16 cellular contexts compared by ENCODE assay signal in genomic region chr10:72146559-72147323, GRCh38. TPM values are rescaled to one million over a fixed set of nuclear protein-coding genes. Genes with fewer than 3 reads are reported as not detected.
DNase-seq lines count a peak whose midpoint lies in the region.
"Had no signal": no experiment of that assay in that cellular context is flagged by ENCODE, and none has a peak within 500 bp of the region (broad histone marks: within the 10 kb centered on the region; RNA-seq: fewer than 3 reads in every experiment).

No MANE protein-coding gene starts in this region.

- in situ Hi-C loops in ACHN (cut with HindIII; ENCODE audit: low pct_ligation_motif_present, low pct_unique_long_range_greater_than_20kb, low sequenced_read_pairs) = no loop called here

- DNase-seq in ACHN = peak; percentile 11
- no peak for DNase-seq in activated effector memory CD4-positive, alpha-beta T cell treated with anti-CD3 and anti-CD28 coated beads, Interleukin-2, amount 50 U/mL, for 16 hours
- DNase-seq in midbrain (lab: John Stamatoyannopoulos, UW) = no peak
- DNase-seq in HT-29 (ENCODE audit: low spot score) = no peak
- DNase-seq in NCI-H748 (lab: John Stamatoyannopoulos, UW; ENCODE audit: unreplicated experiment) = no peak
- DNase-seq: activated CD4-positive, alpha-beta memory T cell treated with anti-CD3 and anti-CD28 coated beads for 36 hours; gastrocnemius medialis; GOT3; hippocampal formation; NCI-H1436; occipital lobe had no signal

- H3K27ac ChIP-seq in HUES64 (ENCODE audit: low read depth, low read length) (peak overlapping the region; percentile 39; the same call in 1 of the 2 replicates), ectodermal cell (ENCODE audit: insufficient read depth, low read depth, low read length, poor library complexity, severe bottlenecking) (peak overlapping the region; percentile 20), mesodermal cell (ENCODE audit: low read depth, low read length, severe bottlenecking) (peak overlapping the region; percentile 1)
- H3K27ac ChIP-seq: gastrocnemius medialis, SK-N-MC had no signal

- H3K4me3 ChIP-seq in HUES64 (ENCODE audit: low read length) (no peak overlapping the region), ectodermal cell (ENCODE audit: insufficient read depth, low read depth, low read length) (no peak overlapping the region), mesodermal cell (ENCODE audit: extremely low read depth, insufficient read depth, low read length, poor library complexity, severe bottlenecking) (no peak overlapping the region)
- H3K4me3 ChIP-seq: gastrocnemius medialis, SK-N-MC had no signal

- H3K36me3 ChIP-seq in HUES64 (ENCODE audit: insufficient read depth, low read length) (no peaks in the 10 kb centered on the region), ectodermal cell (ENCODE audit: control insufficient read depth, insufficient read depth, low read length) (no peaks in the 10 kb centered on the region), mesodermal cell (ENCODE audit: control insufficient read depth, insufficient read depth, low read length) (no peaks in the 10 kb centered on the region)
- H3K36me3 ChIP-seq: gastrocnemius medialis had no signal

- H3K4me1 ChIP-seq in HUES64 (ENCODE audit: insufficient read depth, low read length) (peaks cover 23% of the 10 kb centered on the region), ectodermal cell (ENCODE audit: control insufficient read depth, insufficient read depth, low read length) (peaks cover 11% of the 10 kb centered on the region), mesodermal cell (ENCODE audit: control insufficient read depth, insufficient read depth, low read length, poor library complexity, severe bottlenecking) (peaks cover 7% of the 10 kb centered on the region)
- H3K4me1 ChIP-seq: gastrocnemius medialis had no signal

- no peaks in the 10 kb centered on the region for H3K27me3 ChIP-seq in HUES64 (ENCODE audit: insufficient read depth, low read length)
- H3K27me3 ChIP-seq in ectodermal cell (ENCODE audit: control insufficient read depth, insufficient read depth, low read length, poor library complexity, severe bottlenecking) = no peaks in the 10 kb centered on the region
- H3K27me3 ChIP-seq: gastrocnemius medialis had no signal

- WGBS in HUES64 = 95% methylated on average over 4 of the region's 4 CpGs
- WGBS in ectodermal cell, 2 experiments = 87 to 90% methylated on average over 4 of the region's 4 CpGs
- 79 to 93% methylated on average over 2 to 3 of the region's 4 CpGs for WGBS in mesodermal cell (ENCODE audit: insufficient coverage in 2 of 2), 2 experiments

- H3K9me3 ChIP-seq in HUES64 (ENCODE audit: insufficient read depth, low read depth, low read length) (no peaks in the 10 kb centered on the region), ectodermal cell (ENCODE audit: control insufficient read depth, low read length) (no peaks in the 10 kb centered on the region), mesodermal cell (ENCODE audit: control insufficient read depth, low read length) (no peaks in the 10 kb centered on the region)
- H3K9me3 ChIP-seq: gastrocnemius medialis had no signal

- peak overlapping the region; percentile 7; the same call in 1 of the 2 replicates for H3K9ac ChIP-seq in HUES64 (ENCODE audit: low read depth, low read length)

RNA-seq across cellular contexts. Expression of gene SPOCK2, which starts 58.4 kb away (rescaled TPM):
- polyA plus RNA-seq in HUES64 (2013, experiment 1 of 2) = 0.60 TPM
- polyA plus RNA-seq in HUES64 (2013, experiment 2 of 2) = 1.2 TPM
- polyA plus RNA-seq in ectodermal cell (2013, experiment 1 of 4) = 1.5 TPM
- polyA plus RNA-seq in ectodermal cell (2013, experiment 2 of 4) = 1.4 TPM
- polyA plus RNA-seq in ectodermal cell (2013, experiment 3 of 4) = 1.4 TPM
- 1.7 TPM for polyA plus RNA-seq in ectodermal cell (2013, experiment 4 of 4)
- polyA plus RNA-seq in mesodermal cell (2013, experiment 1 of 2) = 2.3 TPM
- 1.5 TPM for polyA plus RNA-seq in mesodermal cell (2013, experiment 2 of 2)
- 0.08 and 0.34 TPM in 2 replicates for total RNA-seq in HT-29 (2014; rRNA removed; shearing (Covaris generic))
- total RNA-seq: M059J had no signal
